In genomic region chr17:31549121-31549524, GRCh38 we compare ENCODE assay signal across 7 cellular contexts.
A peak's percentile ranks its signal among the peaks of the same experiment; 100 is the strongest.
DNase-seq lines count a peak whose midpoint lies in the region; ATAC-seq, FAIRE-seq and TF ChIP-seq lines count a peak whose summit lies in the region.

No MANE protein-coding gene starts in this region.

- peaks cover 15% of the 10 kb centered on the region for H3K4me1 Mint-ChIP-seq in chondrocyte (ENCODE audit: low read depth)
- peaks cover 6% of the 10 kb centered on the region for H3K4me1 Mint-ChIP-seq in type B pancreatic cell (ENCODE audit: unreplicated experiment)

- H3K27ac Mint-ChIP-seq in chondrocyte (ENCODE audit: unreplicated experiment) (peak overlapping the region; percentile 6), type B pancreatic cell (peak overlapping the region; percentile 85)

- H3K36me3 ChIP-seq in ES-I3 (ENCODE audit: insufficient read depth, low read length) (no peaks in the 10 kb centered on the region), mesodermal cell (ENCODE audit: control insufficient read depth, insufficient read depth, low read length) (no peaks in the 10 kb centered on the region)

- peak; percentile 11 for ATAC-seq in GM21515 (IDR thresholded peaks at IDR 0.05; ENCODE audit: unreplicated experiment)

- no peaks in the 10 kb centered on the region for H3K9me3 ChIP-seq in ES-I3 (ENCODE audit: control insufficient read depth, insufficient read depth, low read length)
- H3K9me3 ChIP-seq in mesodermal cell (ENCODE audit: control insufficient read depth, low read length): no peaks in the 10 kb centered on the region

- H3K27me3 Mint-ChIP-seq in chondrocyte (ENCODE audit: low read depth) (no peaks in the 10 kb centered on the region), type B pancreatic cell (peaks cover 7% of the 10 kb centered on the region)

- FAIRE-seq in urothelium cell line (lab: Jason Lieb, UNC): no peak

- H3K9me3 Mint-ChIP-seq in chondrocyte (ENCODE audit: low read depth): no peaks in the 10 kb centered on the region
- H3K9me3 Mint-ChIP-seq in type B pancreatic cell: peaks cover 4% of the 10 kb centered on the region

- H3K36me3 Mint-ChIP-seq in chondrocyte (ENCODE audit: low read depth): no peaks in the 10 kb centered on the region
- H3K36me3 Mint-ChIP-seq in type B pancreatic cell: no peaks in the 10 kb centered on the region

- peak overlapping the region; percentile 75 for H3K27ac ChIP-seq in mesodermal cell (ENCODE audit: low read depth, low read length, severe bottlenecking)

- H3K9ac ChIP-seq in ES-I3 (ENCODE audit: low read depth, low read length): peak overlapping the region; percentile 81

- TF ChIP-seq CTCF in chondrocyte (IDR thresholded peaks at IDR 0.05): no peak
- TF ChIP-seq CTCF in type B pancreatic cell (conservative IDR thresholded peaks at IDR 0.05): no peak

- 0% methylated on average over 18 of the region's 18 CpGs for WGBS in mesodermal cell (ENCODE audit: insufficient coverage in 2 of 2), 2 experiments

- H3K4me3 Mint-ChIP-seq in chondrocyte (ENCODE audit: unreplicated experiment) (peak overlapping the region; percentile 78), type B pancreatic cell (peak overlapping the region; percentile 85)

- H3K4me1 ChIP-seq in ES-I3 (ENCODE audit: insufficient read depth, low read length) (no peaks in the 10 kb centered on the region), mesodermal cell (ENCODE audit: control insufficient read depth, insufficient read depth, low read length, poor library complexity, severe bottlenecking) (peaks cover 4% of the 10 kb centered on the region)

- peak; percentile 20 for DNase-seq in NCI-H748 treated with DMSO at 0.1 percent for 48 hours (lab: John Stamatoyannopoulos, UW)
- DNase-seq in chondrocyte (ENCODE audit: low spot score): no peak
- no peak for DNase-seq in type B pancreatic cell (ENCODE audit: extremely low spot score, unreplicated experiment)
- DNase-seq in urothelium cell line (ENCODE audit: low spot score): no peak

- peak overlapping the region; percentile 77 for H3K4me3 ChIP-seq in mesodermal cell (ENCODE audit: extremely low read depth, insufficient read depth, low read length, poor library complexity, severe bottlenecking)
